25 cellular contexts compared by ENCODE assay signal in the genomic region with DNA sequence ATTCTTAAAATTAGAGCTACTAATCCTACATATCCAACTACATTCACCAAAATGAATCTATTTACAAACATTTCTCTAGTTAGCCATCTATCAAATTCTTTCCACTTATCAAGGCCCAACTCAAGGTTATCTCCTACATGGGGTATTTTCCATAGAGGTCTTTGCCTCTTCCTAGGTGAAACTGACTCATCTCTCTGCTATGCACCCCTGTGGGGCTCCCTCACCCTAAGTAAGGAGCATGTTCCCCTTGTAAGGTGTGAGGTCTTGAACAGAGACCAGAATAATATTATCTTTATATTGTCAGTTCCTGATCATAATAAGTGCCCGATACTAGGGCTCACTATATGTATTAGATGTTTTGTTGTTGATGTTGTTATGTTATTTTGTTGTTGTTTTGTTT.
"Had no signal": no experiment of that assay in that cellular context is flagged by ENCODE, and none has a peak within 500 bp of the region (broad histone marks: within the 10 kb centered on the region; RNA-seq: fewer than 3 reads in every experiment).

No MANE protein-coding gene starts in this region.

- H3K4me3 ChIP-seq: body of pancreas, SJCRH30 had no signal

- H3K9me3 Mint-ChIP-seq: activated CD4-positive, alpha-beta memory T cell treated with anti-CD3 and anti-CD28 coated beads, Interleukin-2, amount 10 ng/mL, durations not matched to agents 7 days and 5 days; activated naive CD4-positive, alpha-beta T cell treated with anti-CD3 and anti-CD28 coated beads, Interleukin-2, amount 10 ng/mL, durations not matched to agents 7 days and 5 days; activated T-helper 2 cell treated with anti-CD3 and anti-CD28 coated beads, Interferon-gamma antibody, Interleukin-2, Interleukin-4, amounts not matched to agents 10 μg/mL and 5 μg/mL and 100 μg/mL, durations not matched to agents 14 hours and 24 hours and 36 hours had no signal

- H3K27me3 ChIP-seq: body of pancreas, SJCRH30 had no signal

- H3K36me3 Mint-ChIP-seq: activated naive CD4-positive, alpha-beta T cell treated with anti-CD3 and anti-CD28 coated beads, Interleukin-2, amount 10 ng/mL, durations not matched to agents 7 days and 5 days; activated naive CD8-positive, alpha-beta T cell treated with anti-CD3 and anti-CD28 coated beads, Interleukin-2, amount 10 ng/mL, durations not matched to agents 7 days and 5 days had no signal

- FAIRE-seq: bronchial epithelial cell had no signal

- H3K27ac ChIP-seq: body of pancreas, KMS-11, RWPE1, SJCRH30, VCaP had no signal

- H3K27ac Mint-ChIP-seq: activated CD4-positive, alpha-beta memory T cell treated with anti-CD3 and anti-CD28 coated beads, Interleukin-2, amount 10 ng/mL, durations not matched to agents 7 days and 5 days; activated CD4-positive, alpha-beta T cell treated with anti-CD3 and anti-CD28 coated beads for 36 hours; activated naive CD4-positive, alpha-beta T cell treated with anti-CD3 and anti-CD28 coated beads, Interleukin-2, amount 10 ng/mL, durations not matched to agents 7 days and 5 days; activated naive CD8-positive, alpha-beta T cell treated with anti-CD3 and anti-CD28 coated beads, Interleukin-2, amount 10 ng/mL, durations not matched to agents 7 days and 5 days; activated T-cell treated with anti-CD3 and anti-CD28 coated beads, Interleukin-2, amount 50 U/mL, for 72 hours; activated T-helper 2 cell treated with anti-CD3 and anti-CD28 coated beads, Interferon-gamma antibody, Interleukin-2, Interleukin-4, amounts not matched to agents 10 μg/mL and 5 μg/mL and 100 μg/mL, durations not matched to agents 14 hours and 24 hours and 36 hours had no signal

- H3K9me3 ChIP-seq: SJCRH30 had no signal

- H3K4me3 Mint-ChIP-seq: activated CD4-positive, alpha-beta memory T cell treated with anti-CD3 and anti-CD28 coated beads, Interleukin-2, amount 10 ng/mL, durations not matched to agents 7 days and 5 days; activated CD4-positive, alpha-beta T cell treated with anti-CD3 and anti-CD28 coated beads for 36 hours; activated naive CD4-positive, alpha-beta T cell treated with anti-CD3 and anti-CD28 coated beads, Interleukin-2, amount 10 ng/mL, durations not matched to agents 7 days and 5 days; activated naive CD8-positive, alpha-beta T cell treated with anti-CD3 and anti-CD28 coated beads, Interleukin-2, amount 10 ng/mL, durations not matched to agents 7 days and 5 days; activated T-cell treated with anti-CD3 and anti-CD28 coated beads, Interleukin-2, amount 50 U/mL, for 72 hours had no signal

- ATAC-seq: activated CD4-positive, alpha-beta T cell treated with anti-CD3 and anti-CD28 coated beads for 36 hours; activated T-cell treated with anti-CD3 and anti-CD28 coated beads, Interleukin-2, amount 50 U/mL, for 72 hours; body of pancreas had no signal

- H3K4me1 Mint-ChIP-seq: activated CD4-positive, alpha-beta memory T cell treated with anti-CD3 and anti-CD28 coated beads, Interleukin-2, amount 10 ng/mL, durations not matched to agents 7 days and 5 days; activated naive CD4-positive, alpha-beta T cell treated with anti-CD3 and anti-CD28 coated beads, Interleukin-2, amount 10 ng/mL, durations not matched to agents 7 days and 5 days; activated naive CD8-positive, alpha-beta T cell treated with anti-CD3 and anti-CD28 coated beads, Interleukin-2, amount 10 ng/mL, durations not matched to agents 7 days and 5 days had no signal

- DNase-seq: activated CD4-positive, alpha-beta memory T cell treated with anti-CD3 and anti-CD28 coated beads, Interleukin-2, amount 10 ng/mL, durations not matched to agents 7 days and 5 days; activated CD4-positive, alpha-beta T cell treated with anti-CD3 and anti-CD28 coated beads for 36 hours; activated CD4-positive, alpha-beta T cell treated with anti-CD3 and anti-CD28 coated beads, Interleukin-2, amount 50 U/mL, for 1 hour; activated CD8-positive, alpha-beta memory T cell treated with anti-CD3 and anti-CD28 coated beads, Interleukin-2, amount 50 U/mL, for 4 hours; activated gamma-delta T cell treated with Interleukin-2 at 50 U/mL for 16 hours; activated naive CD4-positive, alpha-beta T cell treated with anti-CD3 and anti-CD28 coated beads, Interleukin-2, amount 10 ng/mL, durations not matched to agents 7 days and 5 days; activated naive CD8-positive, alpha-beta T cell treated with anti-CD3 and anti-CD28 coated beads, Interleukin-2, amount 10 ng/mL, durations not matched to agents 7 days and 5 days; activated T-cell treated with anti-CD3 and anti-CD28 coated beads, Interleukin-2, amount 50 U/mL, for 72 hours; aorta; body of pancreas; NCI-H1092; NCI-H1417; NCI-H1930; NCI-H2171; NCI-H2227 treated with DMSO at 0.1 percent for 48 hours; NCI-H526 treated with DMSO at 0.1 percent for 48 hours; Right ventricle myocardium superior; SJCRH30; SK-N-SH; T-helper 1 cell had no signal

- H3K4me1 ChIP-seq: body of pancreas, SJCRH30 had no signal

- H3K9ac ChIP-seq: KMS-11, SK-N-SH had no signal

- H3K4me2 ChIP-seq: KMS-11, SK-N-SH had no signal

- H3K36me3 ChIP-seq: SJCRH30 had no signal
